8 cellular contexts compared by ENCODE assay signal in the genomic region with DNA sequence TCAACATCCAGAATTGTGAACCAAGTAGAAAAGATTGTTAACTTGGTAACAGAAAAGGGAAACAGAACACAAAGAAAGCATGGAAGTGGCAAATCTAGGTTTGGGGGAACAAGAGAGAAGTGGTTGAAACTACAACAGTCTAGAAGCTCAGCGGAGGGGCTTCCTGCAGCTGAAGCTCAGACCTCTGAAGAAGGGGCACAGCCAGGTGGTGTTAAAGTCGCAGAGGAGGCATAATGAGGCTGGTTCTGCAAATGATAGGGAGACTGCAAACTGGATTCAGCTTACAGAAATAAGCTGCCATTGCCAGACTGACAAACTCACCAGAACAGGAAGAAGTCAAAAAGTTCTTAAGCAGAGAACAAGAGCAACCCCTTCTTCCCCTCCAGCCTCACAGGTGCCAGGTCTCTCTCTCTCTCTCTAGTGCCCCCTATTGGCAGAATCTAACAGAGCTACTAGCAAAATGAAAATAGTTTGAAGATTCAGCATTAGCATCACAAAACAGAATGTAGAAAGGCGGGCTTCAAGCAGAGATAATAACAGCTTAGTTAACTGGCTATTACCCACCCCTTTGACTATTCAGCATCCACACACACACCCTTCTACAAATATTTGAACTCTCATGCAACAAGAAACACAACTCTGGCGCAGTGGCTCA.
DNase-seq lines count a peak whose midpoint lies in the region; ATAC-seq and TF ChIP-seq lines count a peak whose summit lies in the region.

No MANE protein-coding gene starts in this region.

- no peaks in the 10 kb centered on the region for H3K36me3 ChIP-seq in Peyer's patch

- H3K27ac ChIP-seq in AG04450 (ENCODE audit: low read depth, low read length) = no peak overlapping the region
- H3K27ac ChIP-seq in Peyer's patch = no peak overlapping the region

- H3K9me3 Mint-ChIP-seq in stimulated activated naive B cell treated with anti-CD40 and anti-IgM and Interleukin-4, amounts not matched to agents 10 μg/mL and 1 μg/mL and 100 μg/mL, for 72 hours = no peaks in the 10 kb centered on the region

- H3K4me3 ChIP-seq in AG04450 (ENCODE audit: low read depth, low read length) (no peak overlapping the region), Peyer's patch (no peak overlapping the region)

- no peaks in the 10 kb centered on the region for H3K4me1 ChIP-seq in Peyer's patch

- no peaks in the 10 kb centered on the region for H3K36me3 Mint-ChIP-seq in stimulated activated naive B cell treated with anti-CD40 and anti-IgM and Interleukin-4, amounts not matched to agents 10 μg/mL and 1 μg/mL and 100 μg/mL, for 72 hours

- H3K27me3 Mint-ChIP-seq in stimulated activated naive B cell treated with anti-CD40 and anti-IgM and Interleukin-4, amounts not matched to agents 10 μg/mL and 1 μg/mL and 100 μg/mL, for 72 hours = no peaks in the 10 kb centered on the region

- H3K27me3 ChIP-seq in AG04450 (ENCODE audit: control insufficient read depth, insufficient read depth, low read length) = no peaks in the 10 kb centered on the region
- no peaks in the 10 kb centered on the region for H3K27me3 ChIP-seq in Peyer's patch

- POLR2A ChIA-PET in AG04450 (lab: Yijun Ruan, JAX) = no interaction called here

- TF ChIP-seq POLR2A in Peyer's patch (IDR thresholded peaks at IDR 0.05) (no peak), erythroblast (IDR thresholded peaks at IDR 0.05; ENCODE audit: low read length) (no peak)

- no peak overlapping the region for H3K27ac Mint-ChIP-seq in stimulated activated naive B cell treated with anti-CD40 and anti-IgM and Interleukin-4, amounts not matched to agents 10 μg/mL and 1 μg/mL and 100 μg/mL, for 72 hours

- DNase-seq in AG04450 (ENCODE audit: low read depth, low spot score) = no peak
- DNase-seq in Peyer's patch = no peak
- DNase-seq in erythroblast (lab: John Stamatoyannopoulos, UW) = peak; percentile 14 to 43
- no peak for DNase-seq in stimulated activated naive B cell treated with anti-CD40 and anti-IgM and Interleukin-4, amounts not matched to agents 10 μg/mL and 1 μg/mL and 100 μg/mL, for 72 hours

- CTCF ChIA-PET in AG04450 (lab: Charles Lee) = interaction anchor here (0.6 to 3.6 kb wide), 16 partner anchors 11 to 1046 kb away, joined by 3 to 28 read pairs (median 6); partner anchors contain the start of gene GRAMD2B

- ATAC-seq in GM18498 (IDR thresholded peaks at IDR 0.05; ENCODE audit: unreplicated experiment) (peak; percentile 81), HG03025 (IDR thresholded peaks at IDR 0.05; ENCODE audit: low FRiP score, unreplicated experiment) (peak; percentile 57), HG03457 (IDR thresholded peaks at IDR 0.05; ENCODE audit: unreplicated experiment) (no peak), GM18520 (IDR thresholded peaks at IDR 0.05; ENCODE audit: unreplicated experiment) (no peak)
- ATAC-seq in stimulated activated naive B cell treated with anti-CD40 and anti-IgM and Interleukin-4, amounts not matched to agents 10 μg/mL and 1 μg/mL and 100 μg/mL, for 72 hours (replicated peaks) = peak; percentile 61 to 66

- no peaks in the 10 kb centered on the region for H3K4me1 Mint-ChIP-seq in stimulated activated naive B cell treated with anti-CD40 and anti-IgM and Interleukin-4, amounts not matched to agents 10 μg/mL and 1 μg/mL and 100 μg/mL, for 72 hours

- H3K4me3 Mint-ChIP-seq in stimulated activated naive B cell treated with anti-CD40 and anti-IgM and Interleukin-4, amounts not matched to agents 10 μg/mL and 1 μg/mL and 100 μg/mL, for 72 hours = no peak overlapping the region

- no peaks in the 10 kb centered on the region for H3K9me3 ChIP-seq in AG04450 (ENCODE audit: control insufficient read depth, insufficient read depth, low read length)
- no peaks in the 10 kb centered on the region for H3K9me3 ChIP-seq in Peyer's patch

- TF ChIP-seq CTCF in AG04450 (IDR thresholded peaks at IDR 0.05; ENCODE audit: low read depth, low read length) (peak; percentile 50), Peyer's patch (IDR thresholded peaks at IDR 0.05) (peak; percentile 13 to 67 (median 54))

Comparison
In these comparisons a context has a peak if more than half of its experiments do, and no peak if none do; other contexts are left out.
1. DNase-seq: peak in erythroblast (2 of 2); none in AG04450 (single experiment), Peyer's patch (0 of 3) and stimulated activated naive B cell treated with anti-CD40 and anti-IgM and Interleukin-4, amounts not matched to agents 10 μg/mL and 1 μg/mL and 100 μg/mL, for 72 hours (single experiment).
2. ATAC-seq: peak in GM18498 (single experiment), HG03025 (single experiment) and stimulated activated naive B cell treated with anti-CD40 and anti-IgM and Interleukin-4, amounts not matched to agents 10 μg/mL and 1 μg/mL and 100 μg/mL, for 72 hours (2 of 2); none in HG03457 (single experiment) and GM18520 (single experiment).